Comparison of ENCODE assay signal across 7 cellular contexts in the genomic region with DNA sequence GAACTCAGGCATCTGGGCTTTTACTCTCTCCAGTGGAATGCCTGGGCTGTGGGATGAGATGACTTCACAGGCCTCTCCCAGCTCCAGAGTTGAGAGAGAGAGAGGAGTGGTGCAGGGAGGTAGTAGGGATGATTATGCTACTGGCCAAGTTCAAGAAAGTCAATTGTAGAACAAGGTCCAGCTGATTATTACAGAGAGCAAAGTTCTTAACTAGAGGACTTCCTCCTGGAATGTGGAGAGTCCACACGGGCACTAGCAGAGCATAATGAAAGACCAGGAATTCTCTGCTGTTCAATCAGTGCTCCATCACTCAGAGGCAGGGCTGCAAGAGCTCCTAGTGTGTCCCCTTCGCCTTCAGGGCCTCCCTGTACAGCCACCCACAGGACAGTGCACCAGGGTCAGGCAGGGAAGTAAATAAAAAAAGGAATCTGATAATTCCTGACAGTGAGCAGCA. TPM values are rescaled to one million over a fixed set of nuclear protein-coding genes. Genes with fewer than 3 reads are reported as not detected.
DNase-seq lines count a peak whose midpoint lies in the region; ATAC-seq and TF ChIP-seq lines count a peak whose summit lies in the region.

No MANE protein-coding gene starts in this region.

- peak; percentile 67 for DNase-seq in HT-29 (ENCODE audit: low spot score)
- DNase-seq in ascending aorta (ENCODE audit: low spot score in 2 of 2) = no peak
- no peak for DNase-seq in left lobe of liver (ENCODE audit: low spot score)
- no peak for DNase-seq in testis
- DNase-seq in anterior cingulate cortex (lab: John Stamatoyannopoulos, UW) = no peak

- peak; percentile 78 for ATAC-seq in left lobe of liver
- no peak for ATAC-seq in HG03460 (IDR thresholded peaks at IDR 0.05; ENCODE audit: unreplicated experiment)
- ATAC-seq in HG02642 (IDR thresholded peaks at IDR 0.05; ENCODE audit: poor library complexity, unreplicated experiment) = no peak

- TF ChIP-seq CTCF in ascending aorta (IDR thresholded peaks at IDR 0.05) = no peak
- no peak for TF ChIP-seq CTCF in testis (IDR thresholded peaks at IDR 0.05)

- H3K27me3 ChIP-seq in ascending aorta = no peaks in the 10 kb centered on the region
- no peaks in the 10 kb centered on the region for H3K27me3 ChIP-seq in testis

- H3K4me3 ChIP-seq in ascending aorta (peak overlapping the region in 1 of 2 donors; percentile 71), testis (no peak overlapping the region)

- 8 to 36% methylated on average over 2 of the region's 2 CpGs for WGBS in testis, 2 donors

- intact Hi-C loops in ascending aorta (cut with DNase I) (loop anchor here (1.0 to 5.0 kb wide), 4 partner anchors 23 to 294 kb away; partner anchors contain the start of gene FAM234B), testis (cut with DNase I; ENCODE audit: low total_unique reads) (loop anchor here (5.0 kb wide), 1 partner anchor 94 kb away; the partner anchor contains the start of gene GSG1)

- H3K36me3 ChIP-seq in ascending aorta (no peaks in the 10 kb centered on the region), testis (ENCODE audit: low read depth, missing control alignments) (no peaks in the 10 kb centered on the region)

- peak overlapping the region; percentile 82 to 85 for H3K27ac ChIP-seq in ascending aorta
- peak overlapping the region; percentile 88 to 89 for H3K27ac ChIP-seq in testis

- H3K4me1 ChIP-seq in ascending aorta (peaks cover 3 to 7% of the 10 kb centered on the region in 2 donors), testis (peaks cover 24% of the 10 kb centered on the region)

- no peak for TF ChIP-seq POLR2A in testis (IDR thresholded peaks at IDR 0.05)

- no peaks in the 10 kb centered on the region for H3K9me3 ChIP-seq in ascending aorta
- no peaks in the 10 kb centered on the region for H3K9me3 ChIP-seq in testis

RNA-seq across cellular contexts. Expression of gene EMP1, which starts 0.7 kb away (rescaled TPM):
- total RNA-seq in HT-29 (2014; rRNA removed; shearing (Covaris generic)) = 33.4 and 40.3 TPM in 2 replicates
- 588 TPM for total RNA-seq in ascending aorta
- total RNA-seq in left lobe of liver = 11.6 TPM
- 10 to 100 TPM; 14.1 to 29.2 TPM for total RNA-seq in testis
- 59.4 TPM for polyA plus RNA-seq in testis (ENCODE audit: insufficient read depth, low read depth, low replicate concordance)

Comparison
In these comparisons a context has a peak if more than half of its experiments do, and no peak if none do; other contexts are left out.
1. RNA of gene EMP1, which starts 0.7 kb away (total RNA-seq): 588 TPM in ascending aorta (single experiment); 33.4 to 40.3 TPM in HT-29, 14.1 to 29.2 TPM in testis and 11.6 TPM in left lobe of liver (single experiment); every median in the first group is over 10 times any median in the second.